1 cellular context compared by ENCODE assay signal in genomic region chr17:45316271-45317112, GRCh38.
TF ChIP-seq lines count a peak whose summit lies in the region.

MAP3K14 (minus strand) TSS chr17:45317020; CDS start chr17:45290745, 26,275 bp downstream.

TF ChIP-seq in H1, 55 proteins besides CTCF, POLR2A, EP300 and RAD21 (continued from another document):
- TF ChIP-seq, protein P1, sequence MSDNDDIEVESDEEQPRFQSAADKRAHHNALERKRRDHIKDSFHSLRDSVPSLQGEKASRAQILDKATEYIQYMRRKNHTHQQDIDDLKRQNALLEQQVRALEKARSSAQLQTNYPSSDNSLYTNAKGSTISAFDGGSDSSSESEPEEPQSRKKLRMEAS (IDR thresholded peaks at IDR 0.05): peak; percentile 42
- TF ChIP-seq SP4 (IDR thresholded peaks at IDR 0.05; ENCODE audit: low read length) (0 out of 2 replicates have a peak, but pooled peaks have one; percentile 5), SIN3A (conservative IDR thresholded peaks at IDR 0.05 in 1 of 2, IDR thresholded peaks at IDR 0.05 in 1 of 2; ENCODE audit: low read depth in 1 of 2, low read length in 2 of 2) (peak in 1 of 2 experiments; percentile 19; a peak in 2 of 4 replicates), RNF2 (IDR thresholded peaks at IDR 0.05; ENCODE audit: borderline replicate concordance, low read depth, low read length, missing control alignments, poor library complexity, severe bottlenecking) (no peak), ASH2L (IDR thresholded peaks at IDR 0.05; ENCODE audit: low read length) (peak; percentile 30), GTF2F1 (IDR thresholded peaks at IDR 0.05; ENCODE audit: borderline replicate concordance, low read depth, low read length) (no peak), EGR1 (IDR thresholded peaks at IDR 0.05; ENCODE audit: borderline replicate concordance, low read depth, low read length) (0 out of 2 replicates have a peak, but pooled peaks have one; percentile 28), POLR2AphosphoS5 (IDR thresholded peaks at IDR 0.05; ENCODE audit: low read depth, low read length) (peak; percentile 15), YY1 (IDR thresholded peaks at IDR 0.05; ENCODE audit: low read depth, low read length) (no peak), SP1 (IDR thresholded peaks at IDR 0.05; ENCODE audit: low read depth, low read length) (no peak), TEAD4 (IDR thresholded peaks at IDR 0.05; ENCODE audit: low read depth, low read length) (no peak), PHF8 (conservative IDR thresholded peaks at IDR 0.05; ENCODE audit: low read depth, low read length) (peak; percentile 87), TBP (IDR thresholded peaks at IDR 0.05; ENCODE audit: low read depth, low read length) (peak; percentile 21; the same call in 1 of the 2 replicates)
TF ChIP-seq in H1: peak in this region for 12.
